Comparison of ENCODE assay signal across 21 cellular contexts in the genomic region with DNA sequence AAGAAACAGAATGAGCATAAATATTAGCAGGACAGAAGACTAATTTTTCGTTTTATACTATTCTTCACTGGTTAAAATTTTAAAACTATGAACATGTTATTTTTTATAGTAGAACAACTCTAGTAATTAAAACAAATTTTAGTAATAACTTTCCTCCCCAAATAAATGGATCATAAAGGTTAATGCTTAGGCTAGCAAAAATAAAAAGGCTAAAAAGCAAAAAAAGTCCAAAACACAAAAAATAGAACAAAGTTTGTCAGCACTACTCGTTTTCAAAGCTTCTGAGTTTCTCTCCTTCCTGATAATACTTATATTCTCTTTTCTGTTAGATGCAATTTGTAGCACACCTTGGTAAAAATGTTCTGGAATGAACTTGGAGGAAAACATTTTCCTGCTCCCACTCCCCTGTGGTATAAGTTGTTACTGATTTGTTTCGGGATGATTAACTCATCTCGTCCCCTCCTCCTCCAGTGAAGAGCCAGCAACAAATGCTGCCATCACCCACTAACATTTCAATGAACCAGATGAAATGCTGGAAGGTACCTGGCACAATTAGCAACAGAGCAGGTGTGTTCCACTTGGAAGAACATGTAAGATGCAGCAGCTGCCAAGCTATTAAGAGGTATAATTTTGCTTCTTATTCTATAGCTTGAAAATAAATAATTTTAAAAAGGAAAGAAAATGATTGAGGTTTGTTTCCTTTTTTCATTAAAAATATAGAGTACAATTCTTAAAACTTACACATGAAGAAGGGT.
DNase-seq lines count a peak whose midpoint lies in the region; ATAC-seq, FAIRE-seq and TF ChIP-seq lines count a peak whose summit lies in the region.
"Had no signal": no experiment of that assay in that cellular context is flagged by ENCODE, and none has a peak within 500 bp of the region (broad histone marks: within the 10 kb centered on the region; RNA-seq: fewer than 3 reads in every experiment).

No MANE protein-coding gene starts in this region.

- no peak for TF ChIP-seq CTCF in parathyroid adenoma (IDR thresholded peaks at IDR 0.05)
- TF ChIP-seq CTCF in RWPE1 (conservative IDR thresholded peaks at IDR 0.05; ENCODE audit: low read depth) = no peak

- POLR2A ChIA-PET in RWPE1 (lab: Yijun Ruan, JAX; ENCODE audit: low non-redundant PET) = no interaction called here

- H2AFZ ChIP-seq in parathyroid adenoma = no peak overlapping the region

- CTCF ChIA-PET in RWPE1 (lab: Yijun Ruan, JAX) = no interaction called here

- FAIRE-seq in small intestine (lab: Jason Lieb, UNC) = no peak

- no peak overlapping the region for H3K27ac ChIP-seq in parathyroid adenoma
- H3K27ac ChIP-seq in small intestine (ENCODE audit: low read depth in 1 of 2, low read length in 1 of 2) = no peak overlapping the region
- no peak overlapping the region for H3K27ac ChIP-seq in RWPE1
- H3K27ac ChIP-seq: 22Rv1, esophagus muscularis mucosa, gastroesophageal sphincter had no signal

- H3K4me2 ChIP-seq in parathyroid adenoma (ENCODE audit: low read length) = no peak overlapping the region

- no peaks in the 10 kb centered on the region for H3K4me1 ChIP-seq in parathyroid adenoma
- no peaks in the 10 kb centered on the region for H3K4me1 ChIP-seq in small intestine (ENCODE audit: control insufficient read depth in 2 of 2, insufficient read depth in 1 of 2, low read depth in 1 of 2, low read length in 1 of 2)
- H3K4me1 ChIP-seq: gastroesophageal sphincter had no signal

- no peak overlapping the region for H3K9ac ChIP-seq in parathyroid adenoma

- H3K27me3 ChIP-seq in parathyroid adenoma (ENCODE audit: control insufficient read depth, insufficient read depth, low read length) (no peaks in the 10 kb centered on the region), small intestine (ENCODE audit: control insufficient read depth in 2 of 2, insufficient read depth in 2 of 2, low read length in 2 of 2) (no peaks in the 10 kb centered on the region)
- H3K27me3 ChIP-seq: esophagus muscularis mucosa, gastroesophageal sphincter had no signal

- H3K36me3 ChIP-seq in parathyroid adenoma (ENCODE audit: control insufficient read depth, insufficient read depth, low read length) = no peaks in the 10 kb centered on the region
- H3K36me3 ChIP-seq in small intestine (ENCODE audit: control insufficient read depth in 2 of 2, insufficient read depth in 2 of 2, low read length in 2 of 2) = no peaks in the 10 kb centered on the region

- 74 to 84% (median 84%) methylated on average over 4 of the region's 4 CpGs for WGBS in small intestine, 3 donors

- H3K4me3 ChIP-seq in parathyroid adenoma (ENCODE audit: low read depth, low read length) = peak overlapping the region; percentile 12
- no peak overlapping the region for H3K4me3 ChIP-seq in small intestine (ENCODE audit: low read depth in 1 of 2, low read length in 2 of 2)
- H3K4me3 ChIP-seq: esophagus muscularis mucosa, gastroesophageal sphincter had no signal

- DNase-seq in NCI-H1417 (lab: John Stamatoyannopoulos, UW) = peak; percentile 38 to 86 (median 83)
- no peak for DNase-seq in NCI-H1417 treated with DMSO at 0.1 percent for 48 hours (lab: John Stamatoyannopoulos, UW)
- peak; percentile 19 to 74 for DNase-seq in NCI-H2081 (lab: John Stamatoyannopoulos, UW)
- peak; percentile 47 to 66 for DNase-seq in NCI-H524 (lab: John Stamatoyannopoulos, UW)
- DNase-seq in small intestine = no peak
- DNase-seq in RWPE1 (ENCODE audit: low spot score) = no peak
- DNase-seq: activated CD4-positive, alpha-beta T cell treated with anti-CD3 and anti-CD28 coated beads for 4 hours; activated naive CD8-positive, alpha-beta T cell treated with anti-CD3 and anti-CD28 coated beads, Interleukin-2, amount 10 ng/mL, durations not matched to agents 7 days and 5 days; AML-193; effector memory CD8-positive, alpha-beta T cell; EL; NCI-H1694 treated with DMSO at 0.1 percent for 48 hours; nucleus accumbens; retina; stimulated activated CD8-positive, alpha-beta memory T cell treated with anti-CD3 and anti-CD28 coated beads, Interleukin-4, amount 100 ng/mL, for 48 hours had no signal

- no peaks in the 10 kb centered on the region for H3K79me2 ChIP-seq in parathyroid adenoma

- ATAC-seq in HG03432 (IDR thresholded peaks at IDR 0.05; ENCODE audit: unreplicated experiment) = no peak
- ATAC-seq: effector memory CD8-positive, alpha-beta T cell; gastroesophageal sphincter; HCT116 had no signal

- no peaks in the 10 kb centered on the region for H3K9me3 ChIP-seq in parathyroid adenoma (ENCODE audit: control insufficient read depth, low read length)
- H3K9me3 ChIP-seq in small intestine (ENCODE audit: control insufficient read depth, low read depth) = no peaks in the 10 kb centered on the region
- H3K9me3 ChIP-seq: esophagus muscularis mucosa, gastroesophageal sphincter had no signal

Comparison
In these comparisons a context has a peak if more than half of its experiments do, and no peak if none do; other contexts are left out.
1. DNase-seq: peak in NCI-H1417 (3 of 3), NCI-H2081 (2 of 2) and NCI-H524 (2 of 2); none in NCI-H1417 treated with DMSO at 0.1 percent for 48 hours (single experiment), small intestine (single experiment) and RWPE1 (single experiment).